Comparison of ENCODE assay signal across 9 cellular contexts in genomic region chr4:7156273-7157139, GRCh38. TPM values are rescaled to one million over a fixed set of nuclear protein-coding genes. Genes with fewer than 3 reads are reported as not detected.
DNase-seq lines count a peak whose midpoint lies in the region; ATAC-seq and TF ChIP-seq lines count a peak whose summit lies in the region.
"Had no signal": no experiment of that assay in that cellular context is flagged by ENCODE, and none has a peak within 500 bp of the region (broad histone marks: within the 10 kb centered on the region; RNA-seq: fewer than 3 reads in every experiment).

No MANE protein-coding gene starts in this region.

- no peaks in the 10 kb centered on the region for H3K9me3 Mint-ChIP-seq in CD14-positive monocyte
- H3K9me3 Mint-ChIP-seq: T-helper 1 cell treated with Interleukin-12 subunit alpha and Interleukin-12 subunit beta and Interleukin-4 antibody, amounts not matched to agents 30 μg/mL and 1 μg/mL, for 36 hours had no signal

- in situ Hi-C loops in SK-MEL-5 (cut with HindIII; ENCODE audit: low pct_unique_long_range_greater_than_20kb, low sequenced_read_pairs): no loop called here

- no peaks in the 10 kb centered on the region for H3K36me3 Mint-ChIP-seq in CD14-positive monocyte

- H3K4me3 Mint-ChIP-seq in CD14-positive monocyte: peak overlapping the region in 1 of 2 donors; percentile 40
- H3K4me3 Mint-ChIP-seq: T-helper 1 cell treated with Interleukin-12 subunit alpha and Interleukin-12 subunit beta and Interleukin-4 antibody, amounts not matched to agents 30 μg/mL and 1 μg/mL, for 36 hours had no signal

- intact Hi-C loops in CD14-positive monocyte (cut with micrococcal nuclease): no loop called here
- intact Hi-C loops in lower leg skin (cut with DNase I; ENCODE audit: low total_unique reads): no loop called here

- H3K4me2 ChIP-seq in osteoblast (ENCODE audit: insufficient read depth, low read length): no peak overlapping the region

- 48 to 55% methylated on average over 19 of the region's 19 CpGs for WGBS in lower leg skin, 2 donors

- no peak overlapping the region for H3K27ac ChIP-seq in osteoblast (ENCODE audit: low read depth, low read length)

- H3K27ac Mint-ChIP-seq in CD14-positive monocyte: no peak overlapping the region
- H3K27ac Mint-ChIP-seq: T-helper 1 cell treated with Interleukin-12 subunit alpha and Interleukin-12 subunit beta and Interleukin-4 antibody, amounts not matched to agents 30 μg/mL and 1 μg/mL, for 36 hours had no signal

- H3K79me2 ChIP-seq in osteoblast (ENCODE audit: insufficient read depth, low read length): no peaks in the 10 kb centered on the region

- DNase-seq in CD14-positive monocyte (ENCODE audit: low spot score) (no peak), SK-MEL-5 (ENCODE audit: low read depth, low spot score) (peak; percentile 46), fibroblast of villous mesenchyme (ENCODE audit: low read depth) (peak; percentile 19), osteoblast (ENCODE audit: insufficient read length, low spot score, missing footprints) (peak; percentile 91), NCI-H510A treated with DMSO at 0.1 percent for 48 hours (lab: John Stamatoyannopoulos, UW) (no peak), lower leg skin (ENCODE audit: low spot score in 2 of 2) (no peak), UCSD-AML1 (lab: John Stamatoyannopoulos, UW; ENCODE audit: unreplicated experiment) (no peak)

- H3K27me3 Mint-ChIP-seq in CD14-positive monocyte (ENCODE audit: low read depth in 3 of 3): peaks cover 11 to 25% (median 13%) of the 10 kb centered on the region in 3 donors

- no peaks in the 10 kb centered on the region for H4K20me1 ChIP-seq in osteoblast (ENCODE audit: insufficient read depth, low read length)

- peak; percentile 17 for TF ChIP-seq CTCF in CD14-positive monocyte (IDR thresholded peaks at IDR 0.05)
- TF ChIP-seq CTCF in fibroblast of villous mesenchyme (IDR thresholded peaks at IDR 0.05; ENCODE audit: insufficient read depth, low read depth, low read length): peak; percentile 65
- TF ChIP-seq CTCF in osteoblast (IDR thresholded peaks at IDR 0.05; ENCODE audit: extremely low read depth, low read depth, low read length): peak; percentile 67
- TF ChIP-seq CTCF in lower leg skin (IDR thresholded peaks at IDR 0.05): no peak

- no peaks in the 10 kb centered on the region for H3K9me3 ChIP-seq in osteoblast (ENCODE audit: low read depth, low read length)

- H3K27me3 ChIP-seq in osteoblast (ENCODE audit: insufficient read depth, low read length): peaks cover 14% of the 10 kb centered on the region

- H3K4me1 Mint-ChIP-seq in CD14-positive monocyte: no peaks in the 10 kb centered on the region

- no peaks in the 10 kb centered on the region for H3K36me3 ChIP-seq in osteoblast (ENCODE audit: insufficient read depth, low read length)

- ATAC-seq in HG02642 (IDR thresholded peaks at IDR 0.05; ENCODE audit: poor library complexity, unreplicated experiment): no peak

- TF ChIP-seq POLR2A in lower leg skin (IDR thresholded peaks at IDR 0.05): no peak

- H3K4me3 ChIP-seq in fibroblast of villous mesenchyme (ENCODE audit: low read depth, low read length) (no peak overlapping the region), osteoblast (ENCODE audit: insufficient read depth, low read length) (no peak overlapping the region), lower leg skin (ENCODE audit: low read depth, poor library complexity, severe bottlenecking) (no peak overlapping the region)

- peaks cover 4% of the 10 kb centered on the region for H3K4me1 ChIP-seq in osteoblast (ENCODE audit: insufficient read depth, low read length)

- H2AFZ ChIP-seq in osteoblast (ENCODE audit: low read length): no peak overlapping the region

RNA-seq across cellular contexts. Expression of gene SORCS2, which starts 35.8 kb away (rescaled TPM):
- under 1 TPM in 1 of 2 donors, not detected in 1; 0.46 TPM for polyA plus RNA-seq in CD14-positive monocyte
- total RNA-seq in SK-MEL-5 (2014; rRNA removed; shearing (Covaris generic)): not detected in 2 replicates
- 0.02 and 0.03 TPM in 2 replicates for polyA plus RNA-seq in SK-MEL-5 (2015; cell fraction: cytosol; rRNA removed)
- 0.03 TPM in 1 of 2 replicates, not detected in the other for polyA plus RNA-seq in SK-MEL-5 (2015; cell fraction: nucleus; rRNA removed)
- under 0.01 TPM in 2 replicates for total RNA-seq in fibroblast of villous mesenchyme
- total RNA-seq in osteoblast: 9.0 and 11.5 TPM in 2 replicates
- total RNA-seq in lower leg skin: 1 to 10 TPM; 1.1 to 6.4 (median 1.5) TPM

Comparison
In these comparisons a context has a peak if more than half of its experiments do, and no peak if none do; other contexts are left out.
1. DNase-seq: peak in SK-MEL-5 (single experiment), fibroblast of villous mesenchyme (single experiment) and osteoblast (single experiment); none in CD14-positive monocyte (single experiment), NCI-H510A treated with DMSO at 0.1 percent for 48 hours (single experiment), lower leg skin (0 of 2) and UCSD-AML1 (single experiment).
2. CTCF ChIP-seq: peak in CD14-positive monocyte (single experiment), fibroblast of villous mesenchyme (single experiment) and osteoblast (single experiment); none in lower leg skin (0 of 3).